ENCODE assay signal across 25 cellular contexts in the genomic region with DNA sequence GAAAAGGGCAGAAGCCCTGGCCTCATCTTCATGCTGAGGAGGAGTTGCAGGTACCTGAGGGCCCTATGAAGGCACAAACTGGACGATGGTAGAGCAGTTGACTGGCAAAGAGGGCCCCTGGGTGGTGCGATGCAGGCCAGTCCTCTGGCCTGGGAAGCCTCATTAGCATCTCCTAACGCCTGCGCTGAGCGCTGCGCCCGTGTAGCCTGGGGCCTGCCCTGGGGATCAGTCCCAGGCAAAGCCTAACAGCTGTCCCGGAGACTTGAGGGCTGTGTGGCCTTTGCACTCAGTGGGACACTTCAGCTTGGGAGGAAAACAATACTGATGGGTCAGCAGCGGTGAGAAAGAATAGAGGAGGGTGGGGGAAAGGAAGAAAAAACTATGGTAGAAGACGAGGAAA.
"Had no signal": no experiment of that assay in that cellular context is flagged by ENCODE, and none has a peak within 500 bp of the region (broad histone marks: within the 10 kb centered on the region; RNA-seq: fewer than 3 reads in every experiment).

No MANE protein-coding gene starts in this region.

- DNase-seq: activated B cell treated with CpG ODN at 0.5 μM for 24 hours; activated CD4-positive, alpha-beta T cell treated with anti-CD3 and anti-CD28 coated beads for 36 hours; activated CD4-positive, alpha-beta T cell treated with anti-CD3 and anti-CD28 coated beads, Interleukin-2, amount 50 U/mL, for 4 hours; activated CD8-positive, alpha-beta memory T cell treated with anti-CD3 and anti-CD28 coated beads for 24 hours; activated CD8-positive, alpha-beta memory T cell treated with anti-CD3 and anti-CD28 coated beads, Interleukin-2, amount 50 U/mL, for 4 hours; activated naive CD4-positive, alpha-beta T cell; activated naive CD8-positive, alpha-beta T cell treated with anti-CD3 and anti-CD28 coated beads for 36 hours; activated T-cell treated with anti-CD3 and anti-CD28 coated beads, Interleukin-2, amount 50 U/mL, for 4 hours; central memory CD4-positive, alpha-beta T cell; heart left ventricle; left ventricle myocardium inferior; midbrain; right lobe of liver; small intestine; stimulated activated naive CD4-positive, alpha-beta T cell; T-helper 9 cell had no signal

- ATAC-seq: activated CD4-positive, alpha-beta T cell treated with anti-CD3 and anti-CD28 coated beads for 36 hours; activated T-cell treated with anti-CD3 and anti-CD28 coated beads, Interleukin-2, amount 50 U/mL, for 4 hours; gastroesophageal sphincter; natural killer cell treated with Interleukin-12 subunit alpha and Interleukin-12 subunit beta and Interleukin-15 and Interleukin-18, amount 100 ng/mL, for 72 hours had no signal

- H3K4me3 ChIP-seq: gastroesophageal sphincter, heart left ventricle, left ventricle myocardium inferior, right lobe of liver, thoracic aorta had no signal

- FAIRE-seq: astrocyte, colon, small intestine had no signal

- H3K27ac ChIP-seq: epithelial cell of prostate, gastroesophageal sphincter, heart left ventricle, left ventricle myocardium inferior, parathyroid adenoma, right lobe of liver, thoracic aorta had no signal

- H3K27me3 ChIP-seq: gastroesophageal sphincter, right lobe of liver had no signal

- H3K9me3 Mint-ChIP-seq: activated B cell treated with CpG ODN at 0.5 μM for 24 hours; activated naive CD8-positive, alpha-beta T cell treated with anti-CD3 and anti-CD28 coated beads for 36 hours; activated T-cell treated with anti-CD3 and anti-CD28 coated beads, Interleukin-2, amount 50 U/mL, for 4 hours; activated T-helper 2 cell treated with anti-CD3 and anti-CD28 coated beads, Interferon-gamma antibody, Interleukin-2, Interleukin-4, amounts not matched to agents 10 μg/mL and 5 μg/mL and 100 μg/mL, durations not matched to agents 14 hours and 24 hours and 36 hours; type B pancreatic cell had no signal

- H3K79me2 ChIP-seq: parathyroid adenoma had no signal

- H3K36me3 Mint-ChIP-seq: activated naive CD8-positive, alpha-beta T cell treated with anti-CD3 and anti-CD28 coated beads for 36 hours; natural killer cell treated with Interleukin-12 subunit alpha and Interleukin-12 subunit beta and Interleukin-15 and Interleukin-18, amount 100 ng/mL, for 72 hours; type B pancreatic cell had no signal

- H3K9ac ChIP-seq: parathyroid adenoma had no signal

- H3K4me3 Mint-ChIP-seq: activated B cell treated with CpG ODN at 0.5 μM for 24 hours; activated CD4-positive, alpha-beta T cell treated with anti-CD3 and anti-CD28 coated beads for 36 hours; activated naive CD8-positive, alpha-beta T cell treated with anti-CD3 and anti-CD28 coated beads for 36 hours; activated T-cell treated with anti-CD3 and anti-CD28 coated beads, Interleukin-2, amount 50 U/mL, for 4 hours; natural killer cell treated with Interleukin-12 subunit alpha and Interleukin-12 subunit beta and Interleukin-15 and Interleukin-18, amount 100 ng/mL, for 72 hours; type B pancreatic cell had no signal

- H3K4me1 Mint-ChIP-seq: activated B cell treated with CpG ODN at 0.5 μM for 24 hours; activated CD4-positive, alpha-beta T cell treated with anti-CD3 and anti-CD28 coated beads for 36 hours; activated naive CD8-positive, alpha-beta T cell treated with anti-CD3 and anti-CD28 coated beads for 36 hours had no signal

- H2AFZ ChIP-seq: parathyroid adenoma had no signal

- H3K4me1 ChIP-seq: gastroesophageal sphincter, heart left ventricle, left ventricle myocardium inferior, parathyroid adenoma, right lobe of liver had no signal

- H3K36me3 ChIP-seq: gastroesophageal sphincter, heart left ventricle, left ventricle myocardium inferior, right lobe of liver, thoracic aorta had no signal

- H3K27ac Mint-ChIP-seq: activated B cell treated with CpG ODN at 0.5 μM for 24 hours; activated CD4-positive, alpha-beta T cell treated with anti-CD3 and anti-CD28 coated beads for 36 hours; activated naive CD8-positive, alpha-beta T cell treated with anti-CD3 and anti-CD28 coated beads for 36 hours; activated T-helper 2 cell treated with anti-CD3 and anti-CD28 coated beads, Interferon-gamma antibody, Interleukin-2, Interleukin-4, amounts not matched to agents 10 μg/mL and 5 μg/mL and 100 μg/mL, durations not matched to agents 14 hours and 24 hours and 36 hours; natural killer cell treated with Interleukin-12 subunit alpha and Interleukin-12 subunit beta and Interleukin-15 and Interleukin-18, amount 100 ng/mL, for 72 hours; type B pancreatic cell had no signal

- H3K9me3 ChIP-seq: gastroesophageal sphincter, heart left ventricle, left ventricle myocardium inferior, right lobe of liver, thoracic aorta had no signal
